In the genomic region with DNA sequence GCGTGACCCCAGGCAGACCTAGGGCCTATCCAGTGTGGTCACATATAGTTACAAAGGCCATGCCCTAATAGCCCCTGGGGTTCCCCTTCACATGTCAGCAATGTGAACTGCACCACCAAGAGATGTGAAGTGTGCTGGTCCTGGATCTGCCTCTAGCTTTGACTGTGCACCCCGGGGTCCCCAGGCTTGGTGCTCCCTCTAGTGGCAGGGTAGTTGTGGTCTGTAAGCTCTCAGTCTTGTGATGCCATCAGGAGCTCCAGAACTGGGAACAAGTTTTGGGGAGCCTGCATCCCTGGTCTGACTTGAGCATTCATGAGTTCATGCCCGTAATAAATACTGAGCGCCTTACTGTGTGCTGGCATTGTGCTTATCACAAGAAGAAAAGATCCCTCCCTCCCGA, we compare ENCODE assay signal across 20 cellular contexts.
DNase-seq lines count a peak whose midpoint lies in the region; ATAC-seq and TF ChIP-seq lines count a peak whose summit lies in the region.
"Had no signal": no experiment of that assay in that cellular context is flagged by ENCODE, and none has a peak within 500 bp of the region (broad histone marks: within the 10 kb centered on the region; RNA-seq: fewer than 3 reads in every experiment).

No MANE protein-coding gene starts in this region.

- ATAC-seq in activated CD4-positive, alpha-beta T cell treated with anti-CD3 and anti-CD28 coated beads for 36 hours: no peak
- ATAC-seq in RWPE2 (ENCODE audit: low read depth): no peak
- ATAC-seq in left lobe of liver: peak; percentile 50
- ATAC-seq in naive thymus-derived CD8-positive, alpha-beta T cell: no peak
- no peak for ATAC-seq in activated CD4-positive, CD25-positive, alpha-beta regulatory T cell treated with anti-CD3 and anti-CD28 coated beads, Interleukin-2, amount 50 U/mL, for 24 hours
- ATAC-seq: activated T-cell treated with anti-CD3 and anti-CD28 coated beads, Interleukin-2, amount 50 U/mL, for 72 hours; sciatic nerve had no signal

- H3K36me3 Mint-ChIP-seq in activated CD4-positive, alpha-beta T cell treated with anti-CD3 and anti-CD28 coated beads for 36 hours (ENCODE audit: low read depth): no peaks in the 10 kb centered on the region
- H3K36me3 Mint-ChIP-seq in naive thymus-derived CD8-positive, alpha-beta T cell: peaks cover 0 to 4% (median 1%) of the 10 kb centered on the region in 3 donors
- H3K36me3 Mint-ChIP-seq: activated naive CD8-positive, alpha-beta T cell treated with anti-CD3 and anti-CD28 coated beads for 36 hours; brain had no signal

- H3K4me3 Mint-ChIP-seq in activated CD4-positive, alpha-beta T cell treated with anti-CD3 and anti-CD28 coated beads for 36 hours: no peak overlapping the region
- no peak overlapping the region for H3K4me3 Mint-ChIP-seq in naive thymus-derived CD8-positive, alpha-beta T cell
- H3K4me3 Mint-ChIP-seq: activated naive CD8-positive, alpha-beta T cell treated with anti-CD3 and anti-CD28 coated beads for 36 hours; activated T-cell treated with anti-CD3 and anti-CD28 coated beads, Interleukin-2, amount 50 U/mL, for 72 hours; brain had no signal

- TF ChIP-seq CTCF in HFF-Myc (IDR thresholded peaks at IDR 0.05; ENCODE audit: low read depth, low read length, missing control alignments) (peak; percentile 12), RWPE2 (IDR thresholded peaks at IDR 0.05; ENCODE audit: poor library complexity, severe bottlenecking) (peak; percentile 27)

- CTCF ChIA-PET in activated CD4-positive, alpha-beta T cell treated with anti-CD3 and anti-CD28 coated beads for 36 hours (lab: Charles Lee): interaction anchor here (2.0 kb wide), 1 partner anchor 17 kb away, joined by 4 read pairs; no protein-coding TSS in a partner anchor

- H3K4me3 ChIP-seq in HFF-Myc (replicated peaks; ENCODE audit: low read depth, low read length): no peak overlapping the region
- H3K4me3 ChIP-seq in RWPE2 (ENCODE audit: severe bottlenecking): no peak overlapping the region
- H3K4me3 ChIP-seq: left ventricle myocardium inferior, uterus had no signal

- H3K36me3 ChIP-seq in RWPE2 (ENCODE audit: low read depth): no peaks in the 10 kb centered on the region
- H3K36me3 ChIP-seq: left ventricle myocardium inferior, uterus had no signal

- no peak overlapping the region for H3K27ac ChIP-seq in RWPE2 (ENCODE audit: poor library complexity, severe bottlenecking)
- H3K27ac ChIP-seq: left ventricle myocardium inferior, uterus had no signal

- no peaks in the 10 kb centered on the region for H3K4me1 Mint-ChIP-seq in activated CD4-positive, alpha-beta T cell treated with anti-CD3 and anti-CD28 coated beads for 36 hours
- H3K4me1 Mint-ChIP-seq in naive thymus-derived CD8-positive, alpha-beta T cell: peaks cover 0 to 4% (median 0%) of the 10 kb centered on the region in 4 donors
- H3K4me1 Mint-ChIP-seq: activated naive CD8-positive, alpha-beta T cell treated with anti-CD3 and anti-CD28 coated beads for 36 hours had no signal

- no peak overlapping the region for H3K27ac Mint-ChIP-seq in activated CD4-positive, alpha-beta T cell treated with anti-CD3 and anti-CD28 coated beads for 36 hours
- H3K27ac Mint-ChIP-seq in naive thymus-derived CD8-positive, alpha-beta T cell: no peak overlapping the region
- H3K27ac Mint-ChIP-seq: activated naive CD8-positive, alpha-beta T cell treated with anti-CD3 and anti-CD28 coated beads for 36 hours; activated T-cell treated with anti-CD3 and anti-CD28 coated beads, Interleukin-2, amount 50 U/mL, for 72 hours; brain had no signal

- intact Hi-C loops in activated CD4-positive, alpha-beta T cell treated with anti-CD3 and anti-CD28 coated beads for 36 hours (cut with DNase I, micrococcal nuclease): no loop called here

- peaks cover 9% of the 10 kb centered on the region for H3K9me3 Mint-ChIP-seq in activated CD4-positive, alpha-beta T cell treated with anti-CD3 and anti-CD28 coated beads for 36 hours (ENCODE audit: low read depth)
- H3K9me3 Mint-ChIP-seq in naive thymus-derived CD8-positive, alpha-beta T cell: peaks cover 0 to 26% (median 9%) of the 10 kb centered on the region in 9 donors
- H3K9me3 Mint-ChIP-seq: activated naive CD8-positive, alpha-beta T cell treated with anti-CD3 and anti-CD28 coated beads for 36 hours had no signal

- H3K27me3 Mint-ChIP-seq in activated CD4-positive, alpha-beta T cell treated with anti-CD3 and anti-CD28 coated beads for 36 hours: peaks cover 39% of the 10 kb centered on the region
- H3K27me3 Mint-ChIP-seq in naive thymus-derived CD8-positive, alpha-beta T cell: peaks cover 28 to 68% (median 56%) of the 10 kb centered on the region in 5 donors

- peaks cover 4% of the 10 kb centered on the region for H3K4me1 ChIP-seq in RWPE2 (ENCODE audit: insufficient read depth, poor library complexity, severe bottlenecking)
- H3K4me1 ChIP-seq: left ventricle myocardium inferior, uterus had no signal

- H3K27me3 ChIP-seq in RWPE2 (ENCODE audit: insufficient read depth, poor library complexity, severe bottlenecking): peaks cover 3% of the 10 kb centered on the region
- H3K27me3 ChIP-seq: uterus had no signal

- POLR2A ChIA-PET in activated CD4-positive, alpha-beta T cell treated with anti-CD3 and anti-CD28 coated beads for 36 hours (lab: Charles Lee): no interaction called here
- POLR2A ChIA-PET in naive thymus-derived CD8-positive, alpha-beta T cell (lab: Charles Lee): no interaction called here

- peak; percentile 10 for DNase-seq in activated CD4-positive, alpha-beta T cell treated with anti-CD3 and anti-CD28 coated beads for 36 hours
- DNase-seq in activated CD4-positive, alpha-beta T cell treated with anti-CD3 and anti-CD28 coated beads, Interleukin-2, amount 50 U/mL, for 48 hours: no peak
- no peak for DNase-seq in HFF-Myc (ENCODE audit: extremely low read depth, low read depth)
- DNase-seq in RWPE2 (ENCODE audit: low spot score): no peak
- DNase-seq in left lobe of liver (ENCODE audit: low spot score): no peak
- DNase-seq in hepatic stellate cell (ENCODE audit: low spot score): no peak
- DNase-seq in naive thymus-derived CD8-positive, alpha-beta T cell: no peak
- DNase-seq: activated CD4-positive, alpha-beta T cell treated with anti-CD3 and anti-CD28 coated beads, Interleukin-2, amount 50 U/mL, for 4 hours; activated naive CD8-positive, alpha-beta T cell treated with anti-CD3 and anti-CD28 coated beads for 36 hours; activated T-cell treated with anti-CD3 and anti-CD28 coated beads, Interleukin-2, amount 50 U/mL, for 72 hours; cortex of kidney; left ventricle myocardium inferior; NCI-H1417; NCI-H2171; occipital lobe; T-helper 9 cell; uterus had no signal

- H3K9me3 ChIP-seq in RWPE2 (ENCODE audit: severe bottlenecking): no peaks in the 10 kb centered on the region
- H3K9me3 ChIP-seq: uterus had no signal
